ENCODE assay signal across 9 cellular contexts in genomic region chr5:134568761-134569725, GRCh38. TPM values are rescaled to one million over a fixed set of nuclear protein-coding genes. Genes with fewer than 3 reads are reported as not detected.
A peak's percentile ranks its signal among the peaks of the same experiment; 100 is the strongest.
DNase-seq lines count a peak whose midpoint lies in the region; ATAC-seq and TF ChIP-seq lines count a peak whose summit lies in the region.
"Had no signal": no experiment of that assay in that cellular context is flagged by ENCODE, and none has a peak within 500 bp of the region (broad histone marks: within the 10 kb centered on the region; RNA-seq: fewer than 3 reads in every experiment).

No MANE protein-coding gene starts in this region.

- no peak overlapping the region for H3K4me3 ChIP-seq in ascending aorta
- H3K4me3 ChIP-seq: SK-N-MC had no signal

- peaks cover 64 to 72% of the 10 kb centered on the region in 2 donors for H3K36me3 ChIP-seq in ascending aorta

- H3K27me3 Mint-ChIP-seq in chondrocyte (ENCODE audit: low read depth) = no peaks in the 10 kb centered on the region

- peaks cover 39% of the 10 kb centered on the region for H3K4me1 Mint-ChIP-seq in stimulated activated effector memory CD8-positive, alpha-beta T cell treated with anti-CD3 and anti-CD28 coated beads, Interleukin-12 subunit alpha, Interleukin-12 subunit beta, amount 100 ng/mL, for 72 hours
- H3K4me1 Mint-ChIP-seq in chondrocyte (ENCODE audit: low read depth) = peaks cover 16% of the 10 kb centered on the region

- H3K36me3 Mint-ChIP-seq in stimulated activated effector memory CD8-positive, alpha-beta T cell treated with anti-CD3 and anti-CD28 coated beads, Interleukin-12 subunit alpha, Interleukin-12 subunit beta, amount 100 ng/mL, for 72 hours = peaks cover 83% of the 10 kb centered on the region
- peaks cover 17% of the 10 kb centered on the region for H3K36me3 Mint-ChIP-seq in chondrocyte (ENCODE audit: low read depth)

- peaks cover 0 to 35% of the 10 kb centered on the region in 2 donors for H3K4me1 ChIP-seq in ascending aorta

- H3K4me3 Mint-ChIP-seq in stimulated activated effector memory CD8-positive, alpha-beta T cell treated with anti-CD3 and anti-CD28 coated beads, Interleukin-12 subunit alpha, Interleukin-12 subunit beta, amount 100 ng/mL, for 72 hours = no peak overlapping the region
- no peak overlapping the region for H3K4me3 Mint-ChIP-seq in chondrocyte (ENCODE audit: unreplicated experiment)

- no peaks in the 10 kb centered on the region for H3K27me3 ChIP-seq in ascending aorta

- TF ChIP-seq CTCF in ascending aorta (IDR thresholded peaks at IDR 0.05) = no peak
- TF ChIP-seq CTCF in chondrocyte (IDR thresholded peaks at IDR 0.05) = no peak

- ATAC-seq in stimulated activated effector memory CD8-positive, alpha-beta T cell treated with anti-CD3 and anti-CD28 coated beads, Interleukin-12 subunit alpha, Interleukin-12 subunit beta, amount 100 ng/mL, for 72 hours = no peak
- ATAC-seq in HG02588 (IDR thresholded peaks at IDR 0.05; ENCODE audit: unreplicated experiment) (no peak), HG02642 (IDR thresholded peaks at IDR 0.05; ENCODE audit: poor library complexity, unreplicated experiment) (no peak)

- H3K27ac ChIP-seq in ascending aorta = peak overlapping the region; percentile 54 to 78
- H3K27ac ChIP-seq: SK-N-MC had no signal

- DNase-seq in HCEC 1CT = peak; percentile 67
- DNase-seq in ascending aorta (ENCODE audit: low spot score in 2 of 2) = peak in 1 of 2 donors; percentile 86
- peak; percentile 87 for DNase-seq in kidney tubule cell (ENCODE audit: low spot score)
- DNase-seq in stimulated activated effector memory CD8-positive, alpha-beta T cell treated with anti-CD3 and anti-CD28 coated beads, Interleukin-12 subunit alpha, Interleukin-12 subunit beta, amount 100 ng/mL, for 72 hours (ENCODE audit: low spot score in 2 of 2) = no peak
- no peak for DNase-seq in NCI-H2029 treated with DMSO at 0.1 percent for 48 hours (lab: John Stamatoyannopoulos, UW)
- DNase-seq in chondrocyte (ENCODE audit: low spot score) = no peak

- H3K9me3 Mint-ChIP-seq in stimulated activated effector memory CD8-positive, alpha-beta T cell treated with anti-CD3 and anti-CD28 coated beads, Interleukin-12 subunit alpha, Interleukin-12 subunit beta, amount 100 ng/mL, for 72 hours = no peaks in the 10 kb centered on the region
- no peaks in the 10 kb centered on the region for H3K9me3 Mint-ChIP-seq in chondrocyte (ENCODE audit: low read depth)

- no peaks in the 10 kb centered on the region for H3K9me3 ChIP-seq in ascending aorta

- intact Hi-C loops in ascending aorta (cut with DNase I) = loop anchor here (2.0 kb wide), 1 partner anchor 16 kb away; no protein-coding TSS in a partner anchor

- peak overlapping the region; percentile 95 for H3K27ac Mint-ChIP-seq in stimulated activated effector memory CD8-positive, alpha-beta T cell treated with anti-CD3 and anti-CD28 coated beads, Interleukin-12 subunit alpha, Interleukin-12 subunit beta, amount 100 ng/mL, for 72 hours
- H3K27ac Mint-ChIP-seq in chondrocyte (ENCODE audit: unreplicated experiment) = no peak overlapping the region

RNA-seq across cellular contexts. Expression of gene JADE2, which starts 43.6 kb away (rescaled TPM):
- 70.9 TPM for total RNA-seq in ascending aorta
- 16.3 to 17.6 TPM (median 16.8 TPM) in 3 replicates for total RNA-seq in chondrocyte

Comparison
In these comparisons a context has a peak if more than half of its experiments do, and no peak if none do; other contexts are left out.
1. DNase-seq: peak in HCEC 1CT (single experiment) and kidney tubule cell (single experiment); none in stimulated activated effector memory CD8-positive, alpha-beta T cell treated with anti-CD3 and anti-CD28 coated beads, Interleukin-12 subunit alpha, Interleukin-12 subunit beta, amount 100 ng/mL, for 72 hours (0 of 2), NCI-H2029 treated with DMSO at 0.1 percent for 48 hours (single experiment) and chondrocyte (single experiment).